In genomic region chrX:136146614-136147319, GRCh38 we compare ENCODE assay signal across 8 cellular contexts. TPM values are rescaled to one million over a fixed set of nuclear protein-coding genes. Genes with fewer than 3 reads are reported as not detected.
DNase-seq lines count a peak whose midpoint lies in the region; ATAC-seq and TF ChIP-seq lines count a peak whose summit lies in the region.

No MANE protein-coding gene starts in this region.

- peak overlapping the region; percentile 55 for H3K4me3 ChIP-seq in AG10803 (ENCODE audit: low read length)
- peak overlapping the region; percentile 49 to 79 (median 60) for H3K4me3 ChIP-seq in esophagus squamous epithelium
- H3K4me3 ChIP-seq in neuronal stem cell (ENCODE audit: low read length in 2 of 2) = peak overlapping the region; percentile 48 to 83

- H2BK5ac ChIP-seq in neuronal stem cell (ENCODE audit: low read length) = no peak overlapping the region

- H2BK12ac ChIP-seq in neuronal stem cell (ENCODE audit: low read length) = no peak overlapping the region

- H3K4ac ChIP-seq in neuronal stem cell (ENCODE audit: low read length) = no peak overlapping the region

- H3K9me3 ChIP-seq in esophagus squamous epithelium = no peaks in the 10 kb centered on the region
- H3K9me3 ChIP-seq in neuronal stem cell (replicated peaks in 1 of 2; ENCODE audit: control insufficient read depth in 2 of 2, insufficient read depth in 1 of 2, low read depth in 1 of 2, low read length in 2 of 2) = no peaks in the 10 kb centered on the region

- H3K27ac ChIP-seq in esophagus squamous epithelium = peak overlapping the region; percentile 58 to 93 (median 87)
- no peak overlapping the region for H3K27ac ChIP-seq in neuronal stem cell (replicated peaks; ENCODE audit: low read length)

- H3K36me3 ChIP-seq in esophagus squamous epithelium = no peaks in the 10 kb centered on the region
- H3K36me3 ChIP-seq in neuronal stem cell (replicated peaks in 1 of 2; ENCODE audit: control insufficient read depth in 2 of 2, insufficient read depth in 2 of 2, low read length in 2 of 2) = no peaks in the 10 kb centered on the region

- H2BK15ac ChIP-seq in neuronal stem cell (ENCODE audit: low read length) = no peak overlapping the region

- no peaks in the 10 kb centered on the region for H3K79me1 ChIP-seq in neuronal stem cell (ENCODE audit: low read depth, low read length)

- DNase-seq in AG10803 (ENCODE audit: low read depth) (no peak), esophagus squamous epithelium (lab: John Stamatoyannopoulos, UW) (no peak), neuronal stem cell (ENCODE audit: low spot score) (no peak), DMS79 treated with DMSO at 0.1 percent for 48 hours (lab: John Stamatoyannopoulos, UW) (no peak)
- peak; percentile 28 for DNase-seq in activated CD8-positive, alpha-beta memory T cell treated with anti-CD3 and anti-CD28 coated beads, Interleukin-2, amount 50 U/mL, for 4 hours

- H3K23ac ChIP-seq in neuronal stem cell (ENCODE audit: low read depth, low read length, poor library complexity) = no peak overlapping the region

- peaks cover 0 to 9% (median 0%) of the 10 kb centered on the region in 3 donors for H3K4me1 ChIP-seq in esophagus squamous epithelium
- no peaks in the 10 kb centered on the region for H3K4me1 ChIP-seq in neuronal stem cell (ENCODE audit: control insufficient read depth in 2 of 2, insufficient read depth in 1 of 2, low read depth in 1 of 2, low read length in 2 of 2)

- H2BK120ac ChIP-seq in neuronal stem cell (ENCODE audit: low read depth, low read length) = no peak overlapping the region

- no peak overlapping the region for H2AK5ac ChIP-seq in neuronal stem cell (ENCODE audit: low read depth, low read length)

- peaks cover 0 to 6% (median 0%) of the 10 kb centered on the region in 4 donors for H3K27me3 ChIP-seq in esophagus squamous epithelium
- H3K27me3 ChIP-seq in neuronal stem cell (ENCODE audit: control insufficient read depth in 3 of 3, insufficient read depth in 3 of 3, low read depth in 1 of 3, low read length in 3 of 3) = peaks cover 0 to 31% (median 2%) of the 10 kb centered on the region in 3 experiments

- no peak for TF ChIP-seq CTCF in AG10803 (conservative IDR thresholded peaks at IDR 0.05; ENCODE audit: low read length)
- TF ChIP-seq CTCF in esophagus squamous epithelium (IDR thresholded peaks at IDR 0.05) = no peak

- H3K18ac ChIP-seq in neuronal stem cell (ENCODE audit: low read length) = peak overlapping the region; percentile 71

- H3K9ac ChIP-seq in neuronal stem cell (ENCODE audit: low read depth, low read length, poor library complexity) = peak overlapping the region; percentile 84

- 0 to 61% methylated on average over 1 to 13 of the region's 60 CpGs for WGBS in esophagus squamous epithelium, 2 donors
- WGBS in neuronal stem cell (ENCODE audit: extremely low coverage in 2 of 2, insufficient read length in 2 of 2, insufficient replicate concordance in 1 of 2), 2 donors = no CpG with 5 or more reads among the region's 60 CpGs

- intact Hi-C loops in esophagus squamous epithelium (cut with DNase I) = no loop called here

- no peak overlapping the region for H3K14ac ChIP-seq in neuronal stem cell (ENCODE audit: low read length)

- peak in 1 of 4 donors; percentile 43 for TF ChIP-seq POLR2A in esophagus squamous epithelium (IDR thresholded peaks at IDR 0.05)

- peak overlapping the region; percentile 54 for H3K4me2 ChIP-seq in neuronal stem cell (ENCODE audit: insufficient read depth, low read length, poor library complexity, severe bottlenecking)

- no peak overlapping the region for H4K91ac ChIP-seq in neuronal stem cell (ENCODE audit: low read depth, low read length, poor library complexity)

- peak overlapping the region; percentile 93 for H2AFZ ChIP-seq in neuronal stem cell (ENCODE audit: low read length)

- ATAC-seq in HG03460 (IDR thresholded peaks at IDR 0.05; ENCODE audit: unreplicated experiment) (peak; percentile 30), HG02571 (IDR thresholded peaks at IDR 0.05; ENCODE audit: unreplicated experiment) (no peak), HG03457 (IDR thresholded peaks at IDR 0.05; ENCODE audit: unreplicated experiment) (no peak)

- no peak overlapping the region for H4K8ac ChIP-seq in neuronal stem cell (ENCODE audit: low read depth, low read length)

RNA-seq across cellular contexts. Expression of gene FHL1, which starts 0.6 kb away (rescaled TPM):
- 100 to 1,000 TPM in 2 of 4 donors, 10 to 100 TPM in 2; 17.1 to 509 (median 70.4) TPM for total RNA-seq in esophagus squamous epithelium
- polyA plus RNA-seq in neuronal stem cell (2013, experiment 1 of 2) = 97.7 TPM
- 104 TPM for polyA plus RNA-seq in neuronal stem cell (2013, experiment 2 of 2)
